10 cellular contexts compared by ENCODE assay signal in genomic region chr14:55028476-55028875, GRCh38. TPM values are rescaled to one million over a fixed set of nuclear protein-coding genes. Genes with fewer than 3 reads are reported as not detected.
DNase-seq lines count a peak whose midpoint lies in the region; ATAC-seq, FAIRE-seq and TF ChIP-seq lines count a peak whose summit lies in the region.
"Had no signal": no experiment of that assay in that cellular context is flagged by ENCODE, and none has a peak within 500 bp of the region (broad histone marks: within the 10 kb centered on the region; RNA-seq: fewer than 3 reads in every experiment).

No MANE protein-coding gene starts in this region.

- H3K9me3 Mint-ChIP-seq in mesothelial cell of epicardium, result no peaks in the 10 kb centered on the region

- H3K79me2 ChIP-seq in GM12878 (ENCODE audit: control insufficient read depth, insufficient read depth, low read length), result peaks cover 86% of the 10 kb centered on the region

- no peak for FAIRE-seq in GM12878 (lab: Jason Lieb, UNC)

- H3K4me1 ChIP-seq in BE2C, result peaks cover 15% of the 10 kb centered on the region; the same call in 1 of the 2 replicates
- H3K4me1 ChIP-seq in GM12878 (ENCODE audit: control insufficient read depth, insufficient read depth, low read length), result no peaks in the 10 kb centered on the region

- no TSS peak for BruUV-seq in GM12878 (replicated peaks; lab: Mats Ljungman, UMichigan)

- H3K9ac ChIP-seq in GM12878 (ENCODE audit: control insufficient read depth, insufficient read depth, low read length), result peak overlapping the region; percentile 84

- no peak for TF ChIP-seq POLR2A in GM12878 (IDR thresholded peaks at IDR 0.05; ENCODE audit: low read depth, low read length)

- TF ChIP-seq CTCF in BE2C (IDR thresholded peaks at IDR 0.05; ENCODE audit: low read depth, low read length) (no peak), HL-60 (IDR thresholded peaks at IDR 0.05; ENCODE audit: insufficient read depth, low read length) (no peak), GM12878 (IDR thresholded peaks at IDR 0.05 in 2 of 3, conservative IDR thresholded peaks at IDR 0.05 in 1 of 3; ENCODE audit: control insufficient read depth in 2 of 3, extremely low read depth in 1 of 3, insufficient read depth in 1 of 3, low read depth in 3 of 3, low read length in 3 of 3) (no peak), mesothelial cell of epicardium (IDR thresholded peaks at IDR 0.05; ENCODE audit: unreplicated experiment) (no peak), GM10248 (IDR thresholded peaks at IDR 0.05; ENCODE audit: control extremely low read depth, extremely low read depth, low read depth, missing control alignments) (no peak)

- H3K27ac ChIP-seq in HL-60 (replicated peaks) (peak overlapping the region; percentile 82; the same call in 1 of the 2 replicates), GM12878 (ENCODE audit: control insufficient read depth, insufficient read depth) (peak overlapping the region; percentile 91; the same call in 1 of the 2 replicates)

- peaks cover 42% of the 10 kb centered on the region for H3K4me1 Mint-ChIP-seq in mesothelial cell of epicardium

- H3K9me3 ChIP-seq in BE2C, result no peaks in the 10 kb centered on the region
- H3K9me3 ChIP-seq in GM12878 (replicated peaks; ENCODE audit: control insufficient read depth, insufficient read depth, low read length), result no peaks in the 10 kb centered on the region

- H3K4me3 ChIP-seq in BE2C (ENCODE audit: low read depth, low read length) (peak overlapping the region; percentile 95), HL-60 (replicated peaks; ENCODE audit: insufficient read depth, low read length) (peak overlapping the region; percentile 66), GM12878 (peak overlapping the region; percentile 78)

- H3K27ac Mint-ChIP-seq in mesothelial cell of epicardium, result peak overlapping the region; percentile 39

- ATAC-seq in GM12878 (no peak), GM18502 (IDR thresholded peaks at IDR 0.05; ENCODE audit: poor library complexity, unreplicated experiment) (no peak), GM21737 (IDR thresholded peaks at IDR 0.05; ENCODE audit: unreplicated experiment) (no peak)

- POLR2A ChIA-PET in GM12878 (lab: Charles Lee) (interaction anchor here (0.7 to 1.7 kb wide), 5 partner anchors 14 to 163 kb away, joined by 3 to 7 read pairs (median 3); partner anchors contain the start of genes DLGAP5 and MAPK1IP1L), GM10248 (lab: Yijun Ruan, JAX) (no interaction called here)

- no peaks in the 10 kb centered on the region for H3K36me3 Mint-ChIP-seq in mesothelial cell of epicardium

- WGBS in GM12878 (ENCODE audit: insufficient coverage, insufficient replicate concordance, low lambda C conversion rate, missing lambda C conversion rate), result 1% methylated on average over 4 of the region's 4 CpGs

- H3K4me2 ChIP-seq in GM12878 (ENCODE audit: control insufficient read depth, insufficient read depth), result peak overlapping the region; percentile 70

- intact Hi-C loops in GM12878 (cut with micrococcal nuclease; ENCODE audit: unreplicated experiment), result loop anchor here (5.0 kb wide), 1 partner anchor 126 kb away; the partner anchor contains the start of gene GCH1

- no peaks in the 10 kb centered on the region for H3K27me3 Mint-ChIP-seq in mesothelial cell of epicardium (ENCODE audit: low read depth)

- no peak for DNase-seq in BE2C
- no peak for DNase-seq in HL-60 (ENCODE audit: low read depth in 1 of 2, low spot score in 1 of 2)
- no peak for DNase-seq in GM12878 (ENCODE audit: low read depth, low spot score)
- no peak for DNase-seq in mesothelial cell of epicardium (ENCODE audit: low spot score in 2 of 2, unreplicated experiment in 2 of 2)
- DNase-seq in medulla oblongata (ENCODE audit: extremely low spot score), result no peak
- DNase-seq in GM10248 (ENCODE audit: extremely low spot score), result no peak
- DNase-seq: activated CD8-positive, alpha-beta memory T cell treated with anti-CD3 and anti-CD28 coated beads, Interleukin-2, amount 50 U/mL, for 48 hours; NCI-H446 treated with DMSO at 0.1 percent for 48 hours had no signal

- SMC1A ChIA-PET in GM12878 (lab: Charles Lee; ENCODE audit: uncharacterized antibody, unreplicated experiment), result interaction anchor here (0.8 to 3.8 kb wide), 10 partner anchors 17 to 209 kb away, joined by 3 to 42 read pairs (median 4); partner anchors contain the start of genes GCH1 and MAPK1IP1L

- H4K20me1 ChIP-seq in GM12878 (ENCODE audit: control insufficient read depth, insufficient read depth), result no peaks in the 10 kb centered on the region

- peak overlapping the region; percentile 91 for H3K4me3 Mint-ChIP-seq in mesothelial cell of epicardium

- no peak overlapping the region for H2AFZ ChIP-seq in GM12878 (ENCODE audit: control insufficient read depth, low read depth, low read length)

- in situ Hi-C loops in GM12878 (cut with MboI), result no loop called here

- RAD21 ChIA-PET in GM12878 (lab: Charles Lee; ENCODE audit: unreplicated experiment), result interaction anchor here (0.6 to 6.1 kb wide), 7 partner anchors 16 to 163 kb away, joined by 3 to 68 read pairs (median 5); partner anchors contain the start of genes DLGAP5 and MAPK1IP1L

- H3K36me3 ChIP-seq in BE2C (peaks cover 2% of the 10 kb centered on the region), GM12878 (ENCODE audit: control insufficient read depth in 2 of 2, insufficient read depth in 2 of 2, low read length in 1 of 2) (peaks cover 0 to 9% of the 10 kb centered on the region in 2 experiments; a peak in 1 of 4 replicates)

- CTCF ChIA-PET in GM12878 (lab: Yijun Ruan, JAX), result interaction anchor here (0.7 to 7.3 kb wide), 4 partner anchors 17 to 114 kb away, joined by 4 to 44 read pairs (median 8); partner anchors contain the start of gene MAPK1IP1L
- CTCF ChIA-PET in GM10248 (lab: Yijun Ruan, JAX), result interaction anchor here (0.9 to 3.7 kb wide), 4 partner anchors 13 to 54 kb away, joined by 3 to 26 read pairs (median 7); partner anchors contain the start of gene MAPK1IP1L

- TF ChIP-seq RAD21 in GM12878 (IDR thresholded peaks at IDR 0.05; ENCODE audit: insufficient read depth, low read depth, low read length), result no peak

- H3K27me3 ChIP-seq in BE2C (no peaks in the 10 kb centered on the region), HL-60 (ENCODE audit: insufficient read depth, poor library complexity, severe bottlenecking) (no peaks in the 10 kb centered on the region), GM12878 (replicated peaks in 1 of 2; ENCODE audit: control insufficient read depth in 2 of 2, insufficient read depth in 2 of 2, low read length in 1 of 2) (no peaks in the 10 kb centered on the region)

- TF ChIP-seq EP300 in GM12878 (IDR thresholded peaks at IDR 0.05; ENCODE audit: borderline replicate concordance in 1 of 2, control insufficient read depth in 1 of 2, low read depth in 2 of 2, low read length in 2 of 2), result no peak

RNA-seq across cellular contexts. Expression of gene SOCS4, which starts 1.4 kb away (rescaled TPM):
- 22.7 TPM for polyA plus RNA-seq in BE2C (2012; ENCODE audit: insufficient read depth, insufficient read length, low read depth)
- 39.6 and 43.0 TPM in 2 replicates for total RNA-seq in GM12878 (2013; cell fraction: nucleolus; rRNA removed)
- total RNA-seq in GM12878 (2014; rRNA removed) (20.5 and 25.8 TPM in 2 replicates), GM12878 (2014; rRNA removed; fragmentation: Illumina TruSeq; extraction: Trizol) (30.6 and 31.0 TPM in 2 replicates), GM12878 (2021) (27.9 and 31.5 TPM in 2 replicates), mesothelial cell of epicardium (20.6 to 22.1 TPM (median 21.6 TPM) in 3 replicates)
- 4.6 TPM for polyA plus RNA-seq in GM12878 (2011; ENCODE audit: low read depth)
- polyA plus RNA-seq in GM12878 (2011; rRNA removed) (25.1 and 35.7 TPM in 2 replicates), GM12878 (2014; fragmentation: Illumina TruSeq; extraction: Trizol) (23.7 and 30.9 TPM in 2 replicates), GM12878 (2014; fragmentation: Nextera tagmentation; extraction: Ambion mirVana) (1 to 10 TPM; 5.7 to 7.6 TPM), GM12878 (2014; rRNA removed) (13.2 and 14.7 TPM in 2 replicates), GM12878 (2016; fragmentation: Nextera tagmentation; extraction: Ambion mirVana) (10 to 100 TPM; 18.4 to 21.0 TPM)
- 9.1 and 9.8 TPM in 2 replicates for polyA plus RNA-seq in GM12878 (2011; cell fraction: cytosol; rRNA removed)
- polyA plus RNA-seq in GM12878 (2011; cell fraction: nucleus; rRNA removed), result 8.7 and 10.7 TPM in 2 replicates
- 9.8 and 10.4 TPM in 2 replicates for polyA plus RNA-seq in GM12878 (2012)
- 12.7 and 22.1 TPM in 2 replicates for polyA minus RNA-seq in GM12878 (2011; rRNA and poly(A)+ RNA removed)
- polyA minus RNA-seq in GM12878 (2011; cell fraction: cytosol; rRNA and poly(A)+ RNA removed), result 7.1 and 7.3 TPM in 2 replicates
- polyA minus RNA-seq in GM12878 (2011; cell fraction: nucleus; rRNA and poly(A)+ RNA removed), result 7.1 and 22.7 TPM in 2 replicates

RNA-seq across cellular contexts. Expression of gene WDHD1, which starts 1.6 kb away (rescaled TPM):
- polyA plus RNA-seq in BE2C (2012; ENCODE audit: insufficient read depth, insufficient read length, low read depth), result 1.9 TPM
- total RNA-seq in GM12878 (2013; cell fraction: nucleolus; rRNA removed), result 31.5 and 31.8 TPM in 2 replicates
- total RNA-seq in GM12878 (2014; rRNA removed), result 21.9 and 25.7 TPM in 2 replicates
- 32.7 and 33.5 TPM in 2 replicates for total RNA-seq in GM12878 (2014; rRNA removed; fragmentation: Illumina TruSeq; extraction: Trizol)
- total RNA-seq in GM12878 (2021), result 37.9 and 38.7 TPM in 2 replicates
- polyA plus RNA-seq in GM12878 (2011; ENCODE audit: low read depth), result 5.4 TPM
- 34.2 and 57.1 TPM in 2 replicates for polyA plus RNA-seq in GM12878 (2011; rRNA removed)
- 11.1 and 11.2 TPM in 2 replicates for polyA plus RNA-seq in GM12878 (2011; cell fraction: cytosol; rRNA removed)
- polyA plus RNA-seq in GM12878 (2011; cell fraction: nucleus; rRNA removed), result 13.5 and 17.7 TPM in 2 replicates
- polyA plus RNA-seq in GM12878 (2012), result 8.7 and 13.4 TPM in 2 replicates
- 31.8 and 32.9 TPM in 2 replicates for polyA plus RNA-seq in GM12878 (2014; fragmentation: Illumina TruSeq; extraction: Trizol)
- polyA plus RNA-seq in GM12878 (2014; fragmentation: Nextera tagmentation; extraction: Ambion mirVana), result 10 to 100 TPM; 11.3 to 14.8 TPM
- 14.8 and 17.8 TPM in 2 replicates for polyA plus RNA-seq in GM12878 (2014; rRNA removed)
- 10 to 100 TPM; 46.3 to 50.5 TPM for polyA plus RNA-seq in GM12878 (2016; fragmentation: Nextera tagmentation; extraction: Ambion mirVana)
- 35.6 and 56.1 TPM in 2 replicates for polyA minus RNA-seq in GM12878 (2011; rRNA and poly(A)+ RNA removed)
- 12.8 and 16.4 TPM in 2 replicates for polyA minus RNA-seq in GM12878 (2011; cell fraction: cytosol; rRNA and poly(A)+ RNA removed)
- 14.1 and 21.7 TPM in 2 replicates for polyA minus RNA-seq in GM12878 (2011; cell fraction: nucleus; rRNA and poly(A)+ RNA removed)
- 15.5 to 16.9 TPM (median 16.1 TPM) in 3 replicates for total RNA-seq in mesothelial cell of epicardium

RNA-seq across cellular contexts. Expression of gene MAPK1IP1L, which starts 23.0 kb away (rescaled TPM):
- polyA plus RNA-seq in BE2C (2012; ENCODE audit: insufficient read depth, insufficient read length, low read depth), result 146 TPM
- total RNA-seq in GM12878 (2013; cell fraction: nucleolus; rRNA removed), result 94.4 and 113 TPM in 2 replicates
- 37.7 and 44.6 TPM in 2 replicates for total RNA-seq in GM12878 (2014; rRNA removed)
- 48.9 and 50.4 TPM in 2 replicates for total RNA-seq in GM12878 (2014; rRNA removed; fragmentation: Illumina TruSeq; extraction: Trizol)
- 101 and 105 TPM in 2 replicates for total RNA-seq in GM12878 (2021)
- polyA plus RNA-seq in GM12878 (2011; ENCODE audit: low read depth), result 25.2 TPM
- polyA plus RNA-seq in GM12878 (2011; rRNA removed), result 52.8 and 80.1 TPM in 2 replicates
- polyA plus RNA-seq in GM12878 (2011; cell fraction: cytosol; rRNA removed), result 231 and 264 TPM in 2 replicates
- 91.5 and 98.1 TPM in 2 replicates for polyA plus RNA-seq in GM12878 (2011; cell fraction: nucleus; rRNA removed)
- polyA plus RNA-seq in GM12878 (2012), result 53.2 and 62.6 TPM in 2 replicates
- 68.5 and 90.1 TPM in 2 replicates for polyA plus RNA-seq in GM12878 (2014; fragmentation: Illumina TruSeq; extraction: Trizol)
- polyA plus RNA-seq in GM12878 (2014; fragmentation: Nextera tagmentation; extraction: Ambion mirVana), result 10 to 100 TPM; 55.7 to 66.0 TPM
- 54.2 and 58.1 TPM in 2 replicates for polyA plus RNA-seq in GM12878 (2014; rRNA removed)
- polyA plus RNA-seq in GM12878 (2016; fragmentation: Nextera tagmentation; extraction: Ambion mirVana), result 100 to 1,000 TPM; 107 to 117 TPM
- 146 and 276 TPM in 2 replicates for polyA minus RNA-seq in GM12878 (2011; rRNA and poly(A)+ RNA removed)
- 154 and 162 TPM in 2 replicates for polyA minus RNA-seq in GM12878 (2011; cell fraction: cytosol; rRNA and poly(A)+ RNA removed)
- 19.2 and 36.5 TPM in 2 replicates for polyA minus RNA-seq in GM12878 (2011; cell fraction: nucleus; rRNA and poly(A)+ RNA removed)
- 116 to 120 TPM (median 119 TPM) in 3 replicates for total RNA-seq in mesothelial cell of epicardium
